ENCODE assay signal across 20 cellular contexts in genomic region chr7:27249724-27250636, GRCh38. TPM values are rescaled to one million over a fixed set of nuclear protein-coding genes. Genes with fewer than 3 reads are reported as not detected.
A peak's percentile ranks its signal among the peaks of the same experiment; 100 is the strongest.
DNase-seq lines count a peak whose midpoint lies in the region; ATAC-seq, FAIRE-seq and TF ChIP-seq lines count a peak whose summit lies in the region.
"Had no signal": no experiment of that assay in that cellular context is flagged by ENCODE, and none has a peak within 500 bp of the region (broad histone marks: within the 10 kb centered on the region; RNA-seq: fewer than 3 reads in every experiment).

No MANE protein-coding gene starts in this region.

- intact Hi-C loops in activated CD4-positive, alpha-beta T cell treated with anti-CD3 and anti-CD28 coated beads, Interleukin-2, amount 10 ng/mL, durations not matched to agents 24 days and 14 days (cut with micrococcal nuclease): no loop called here

- TF ChIP-seq EP300 in H1 (IDR thresholded peaks at IDR 0.05; ENCODE audit: borderline replicate concordance in 1 of 2, low read depth in 2 of 2, low read length in 2 of 2): no peak

- TF ChIP-seq CTCF in H1 (IDR thresholded peaks at IDR 0.05; ENCODE audit: control extremely low read depth in 1 of 3, insufficient read depth in 1 of 3, low read depth in 1 of 3, low read length in 3 of 3) (no peak), nephron progenitor cell (IDR thresholded peaks at IDR 0.05) (no peak), BE2C (IDR thresholded peaks at IDR 0.05; ENCODE audit: low read depth, low read length) (no peak)

- peaks cover 0 to 26% (median 13%) of the 10 kb centered on the region in 4 experiments; a peak in 6 of 7 replicates for H3K4me1 ChIP-seq in H1 (replicated peaks in 1 of 4; ENCODE audit: control insufficient read depth in 3 of 4, insufficient read depth in 4 of 4, low read length in 3 of 4)
- H3K4me1 ChIP-seq in BE2C: no peaks in the 10 kb centered on the region
- H3K4me1 ChIP-seq: BLaER1, SJCRH30 had no signal

- H2BK120ac ChIP-seq in H1 (replicated peaks; ENCODE audit: low read depth, low read length): no peak overlapping the region

- H3K79me2 ChIP-seq in H1 (ENCODE audit: control insufficient read depth in 1 of 2, insufficient read depth in 2 of 2, low read length in 2 of 2): no peaks in the 10 kb centered on the region

- no peaks in the 10 kb centered on the region for H3K79me1 ChIP-seq in H1 (ENCODE audit: low read depth, low read length)

- H3K27ac Mint-ChIP-seq in activated CD4-positive, alpha-beta T cell treated with anti-CD3 and anti-CD28 coated beads, Interleukin-2, amount 10 ng/mL, durations not matched to agents 24 days and 14 days: peak overlapping the region; percentile 30
- H3K27ac Mint-ChIP-seq in nephron progenitor cell: no peak overlapping the region
- peak overlapping the region; percentile 52 for H3K27ac Mint-ChIP-seq in stimulated activated naive B cell treated with anti-CD40 and anti-IgM and Interleukin-4, amounts not matched to agents 10 μg/mL and 1 μg/mL and 100 μg/mL, for 72 hours
- H3K27ac Mint-ChIP-seq: CD8-positive, alpha-beta T cell had no signal

- FAIRE-seq in H1 (lab: Jason Lieb, UNC): no peak

- H4K5ac ChIP-seq in H1 (ENCODE audit: insufficient read length, low read depth, low read length): no peak overlapping the region

- H3K27me3 ChIP-seq in H1 (replicated peaks in 1 of 4; ENCODE audit: control insufficient read depth in 3 of 4, extremely low read depth in 1 of 4, insufficient read depth in 3 of 4, low read length in 3 of 4) (peaks cover 98 to 100% (median 100%) of the 10 kb centered on the region in 4 experiments), BE2C (peaks cover 100% of the 10 kb centered on the region)
- H3K27me3 ChIP-seq: MG63 had no signal

- 23% methylated on average over 20 of the region's 20 CpGs; no CpG with 5 or more reads in 1 of the 2 experiments for WGBS in H1 (ENCODE audit: extremely low coverage in 1 of 2, insufficient coverage in 1 of 2, insufficient read length in 1 of 2, insufficient replicate concordance in 2 of 2, low coverage in 1 of 2, low lambda C conversion rate in 2 of 2, missing lambda C conversion rate in 1 of 2), 2 experiments

- no peak for TF ChIP-seq RAD21 in H1 (IDR thresholded peaks at IDR 0.05 in 1 of 2, conservative IDR thresholded peaks at IDR 0.05 in 1 of 2; ENCODE audit: low read depth in 2 of 2, low read length in 2 of 2)

- H3K4me1 Mint-ChIP-seq in activated CD4-positive, alpha-beta T cell treated with anti-CD3 and anti-CD28 coated beads, Interleukin-2, amount 10 ng/mL, durations not matched to agents 24 days and 14 days: peaks cover 3% of the 10 kb centered on the region
- peaks cover 53% of the 10 kb centered on the region for H3K4me1 Mint-ChIP-seq in nephron progenitor cell
- H3K4me1 Mint-ChIP-seq in stimulated activated naive B cell treated with anti-CD40 and anti-IgM and Interleukin-4, amounts not matched to agents 10 μg/mL and 1 μg/mL and 100 μg/mL, for 72 hours: peaks cover 27 to 36% of the 10 kb centered on the region in 2 donors

- DNase-seq in activated CD4-positive, alpha-beta T cell treated with anti-CD3 and anti-CD28 coated beads, Interleukin-2, amount 10 ng/mL, durations not matched to agents 24 days and 14 days: no peak
- DNase-seq in activated CD4-positive, alpha-beta T cell treated with anti-CD3 and anti-CD28 coated beads, Interleukin-2, amount 50 U/mL, for 1 hour: no peak
- DNase-seq in H1 (ENCODE audit: low read depth in 1 of 2, low spot score in 2 of 2): no peak
- DNase-seq in nephron progenitor cell: no peak
- DNase-seq in stimulated activated naive B cell treated with anti-CD40 and anti-IgM and Interleukin-4, amounts not matched to agents 10 μg/mL and 1 μg/mL and 100 μg/mL, for 72 hours: no peak
- DNase-seq in BE2C: no peak
- DNase-seq in G401 (ENCODE audit: low spot score): no peak
- DNase-seq: 8988T; CD8-positive, alpha-beta T cell; H7; Karpas-422; MG63; NCI-H1092 treated with DMSO at 0.1 percent for 48 hours; NCI-H1694 treated with DMSO at 0.1 percent for 48 hours; NCI-H526 treated with DMSO at 0.1 percent for 48 hours; SJCRH30 had no signal

- H3K27me3 Mint-ChIP-seq in activated CD4-positive, alpha-beta T cell treated with anti-CD3 and anti-CD28 coated beads, Interleukin-2, amount 10 ng/mL, durations not matched to agents 24 days and 14 days: peaks cover 86% of the 10 kb centered on the region
- H3K27me3 Mint-ChIP-seq in nephron progenitor cell (ENCODE audit: low read depth, poor library complexity): peaks cover 95% of the 10 kb centered on the region
- H3K27me3 Mint-ChIP-seq in stimulated activated naive B cell treated with anti-CD40 and anti-IgM and Interleukin-4, amounts not matched to agents 10 μg/mL and 1 μg/mL and 100 μg/mL, for 72 hours: peaks cover 81 to 93% of the 10 kb centered on the region in 2 donors

- in situ Hi-C loops in G401 (cut with HindIII; ENCODE audit: low sequenced_read_pairs): no loop called here

- H3K18ac ChIP-seq in H1 (ENCODE audit: extremely low read depth, low read length): no peak overlapping the region

- POLR2A ChIA-PET in H1 (lab: Charles Lee; ENCODE audit: partially characterized antibody): interaction anchor here (0.6 to 0.7 kb wide), 2 partner anchors 315 to 336 kb away, joined by 3 read pairs; no protein-coding TSS in a partner anchor

- no peak for TF ChIP-seq POLR2A in H1 (IDR thresholded peaks at IDR 0.05; ENCODE audit: control extremely low read depth in 1 of 2, low read depth in 2 of 2, low read length in 2 of 2)

- H2BK20ac ChIP-seq in H1 (ENCODE audit: low read length): no peak overlapping the region

- no peak overlapping the region for H3K14ac ChIP-seq in H1 (ENCODE audit: insufficient read length)

- ATAC-seq in stimulated activated naive B cell treated with anti-CD40 and anti-IgM and Interleukin-4, amounts not matched to agents 10 μg/mL and 1 μg/mL and 100 μg/mL, for 72 hours (replicated peaks): no peak
- ATAC-seq in GM18909 (IDR thresholded peaks at IDR 0.05; ENCODE audit: poor library complexity, unreplicated experiment): no peak
- ATAC-seq: CD8-positive, alpha-beta T cell had no signal

- H2BK5ac ChIP-seq in H1 (ENCODE audit: low read depth, low read length): no peak overlapping the region

- H4K8ac ChIP-seq in H1 (ENCODE audit: extremely low read depth, insufficient read depth, low read length): no peak overlapping the region

- no peak overlapping the region for H3K4me2 ChIP-seq in H1 (ENCODE audit: insufficient read depth in 1 of 2, low read depth in 2 of 2, low read length in 2 of 2)

- H3K9ac ChIP-seq in H1 (replicated peaks in 1 of 4; ENCODE audit: extremely low read depth in 1 of 4, low read depth in 3 of 4, low read length in 3 of 4): no peak overlapping the region
- H3K9ac ChIP-seq: BLaER1 had no signal

- H4K20me1 ChIP-seq in H1 (replicated peaks in 1 of 2; ENCODE audit: control insufficient read depth in 1 of 2, insufficient read depth in 2 of 2, low read length in 2 of 2): peaks cover 20 to 34% of the 10 kb centered on the region in 2 experiments
- H4K20me1 ChIP-seq: BLaER1 had no signal

- H3K23me2 ChIP-seq in H1 (ENCODE audit: low read depth, low read length): peaks cover 2% of the 10 kb centered on the region; the same call in 1 of the 2 replicates

- no peaks in the 10 kb centered on the region for H3K36me3 Mint-ChIP-seq in activated CD4-positive, alpha-beta T cell treated with anti-CD3 and anti-CD28 coated beads, Interleukin-2, amount 10 ng/mL, durations not matched to agents 24 days and 14 days (ENCODE audit: low read depth)
- no peaks in the 10 kb centered on the region for H3K36me3 Mint-ChIP-seq in nephron progenitor cell (ENCODE audit: low read depth)
- peaks cover 2 to 3% of the 10 kb centered on the region in 2 donors for H3K36me3 Mint-ChIP-seq in stimulated activated naive B cell treated with anti-CD40 and anti-IgM and Interleukin-4, amounts not matched to agents 10 μg/mL and 1 μg/mL and 100 μg/mL, for 72 hours
- H3K36me3 Mint-ChIP-seq: CD8-positive, alpha-beta T cell had no signal

- no peak overlapping the region for H2BK15ac ChIP-seq in H1 (ENCODE audit: low read length)

- no peak overlapping the region for H3K27ac ChIP-seq in H1 (ENCODE audit: low read depth, low read length)
- H3K27ac ChIP-seq: BLaER1, RWPE1, SJCRH30 had no signal

- no peak overlapping the region for H2AK5ac ChIP-seq in H1 (ENCODE audit: low read depth, low read length)

- H4K91ac ChIP-seq in H1 (replicated peaks; ENCODE audit: insufficient read length, low read length): no peak overlapping the region

- no peak overlapping the region for H3K4ac ChIP-seq in H1 (replicated peaks; ENCODE audit: insufficient read length, low read depth, low read length)

- H3K56ac ChIP-seq in H1 (replicated peaks; ENCODE audit: insufficient read length, low read depth, low read length): no peak overlapping the region

- no peak overlapping the region for H3K4me3 Mint-ChIP-seq in activated CD4-positive, alpha-beta T cell treated with anti-CD3 and anti-CD28 coated beads, Interleukin-2, amount 10 ng/mL, durations not matched to agents 24 days and 14 days
- peak overlapping the region; percentile 35 for H3K4me3 Mint-ChIP-seq in nephron progenitor cell
- H3K4me3 Mint-ChIP-seq in stimulated activated naive B cell treated with anti-CD40 and anti-IgM and Interleukin-4, amounts not matched to agents 10 μg/mL and 1 μg/mL and 100 μg/mL, for 72 hours: no peak overlapping the region
- H3K4me3 Mint-ChIP-seq: CD8-positive, alpha-beta T cell had no signal

- no peak overlapping the region for H2BK12ac ChIP-seq in H1 (ENCODE audit: low read depth, low read length)

- H3K4me3 ChIP-seq in H1 (ENCODE audit: extremely low read depth in 1 of 4, insufficient read depth in 2 of 4, low read depth in 3 of 4, low read length in 4 of 4) (no peak overlapping the region), BE2C (ENCODE audit: low read depth, low read length) (no peak overlapping the region)
- H3K4me3 ChIP-seq: BLaER1, MG63, SJCRH30 had no signal

- H2AFZ ChIP-seq in H1 (ENCODE audit: low read length): no peak overlapping the region

- peaks cover 0 to 20% (median 0%) of the 10 kb centered on the region in 4 experiments; a peak in 1 of 8 replicates for H3K36me3 ChIP-seq in H1 (ENCODE audit: control insufficient read depth in 2 of 4, insufficient read depth in 4 of 4, low read length in 3 of 4)
- no peaks in the 10 kb centered on the region for H3K36me3 ChIP-seq in BE2C
- H3K36me3 ChIP-seq: BLaER1, MG63, SJCRH30 had no signal

- H3K23ac ChIP-seq in H1 (ENCODE audit: insufficient read length): no peak overlapping the region

- H3K9me3 Mint-ChIP-seq in activated CD4-positive, alpha-beta T cell treated with anti-CD3 and anti-CD28 coated beads, Interleukin-2, amount 10 ng/mL, durations not matched to agents 24 days and 14 days: peaks cover 3% of the 10 kb centered on the region
- H3K9me3 Mint-ChIP-seq in nephron progenitor cell: no peaks in the 10 kb centered on the region
- H3K9me3 Mint-ChIP-seq in stimulated activated naive B cell treated with anti-CD40 and anti-IgM and Interleukin-4, amounts not matched to agents 10 μg/mL and 1 μg/mL and 100 μg/mL, for 72 hours: peaks cover 0 to 3% of the 10 kb centered on the region in 2 donors
- H3K9me3 Mint-ChIP-seq: CD8-positive, alpha-beta T cell had no signal

- H3K9me3 ChIP-seq in H1 (ENCODE audit: insufficient read depth in 2 of 2, low read depth in 1 of 2, low read length in 1 of 2) (no peaks in the 10 kb centered on the region), BE2C (no peaks in the 10 kb centered on the region; the same call in 1 of the 2 replicates)
- H3K9me3 ChIP-seq: MG63, SJCRH30 had no signal

- CTCF ChIA-PET in H1 (lab: Charles Lee; ENCODE audit: partially characterized antibody): interaction anchor here (0.6 to 1.7 kb wide), 12 partner anchors 8 to 1635 kb away, joined by 3 to 8 read pairs (median 4); no protein-coding TSS in a partner anchor

RNA-seq across cellular contexts. Expression of gene EVX1, which starts 7.4 kb away (rescaled TPM):
- not detected in 2 replicates for total RNA-seq in activated CD4-positive, alpha-beta T cell treated with anti-CD3 and anti-CD28 coated beads, Interleukin-2, amount 10 ng/mL, durations not matched to agents 24 days and 14 days
- not detected in 2 replicates for total RNA-seq in H1 (2021; fragmentation: NEBNext Ultra II Directional; extraction: Animal tissue kit (Norgen Biotek cat#: 25700))
- 0.02 TPM in 1 of 2 replicates, not detected in the other for polyA plus RNA-seq in H1 (2011; rRNA removed)
- polyA plus RNA-seq in H1 (2011; cell fraction: cytosol; rRNA removed): not detected
- polyA plus RNA-seq in H1 (2011; cell fraction: nucleus; rRNA removed): not detected
- polyA plus RNA-seq in H1 (2012, experiment 1 of 2): 0.13 TPM in 1 of 4 replicates, not detected in the others
- polyA plus RNA-seq in H1 (2012, experiment 2 of 2): 0.07 TPM
- not detected for polyA plus RNA-seq in H1 (2013, experiment 1 of 2)
- not detected for polyA plus RNA-seq in H1 (2013, experiment 2 of 2)
- not detected in 2 replicates for polyA minus RNA-seq in H1 (2011; rRNA and poly(A)+ RNA removed)
- not detected for polyA minus RNA-seq in H1 (2011; cell fraction: cytosol; rRNA and poly(A)+ RNA removed)
- not detected for polyA minus RNA-seq in H1 (2011; cell fraction: nucleus; rRNA and poly(A)+ RNA removed)
- polyA plus RNA-seq in BE2C (2012; ENCODE audit: insufficient read depth, insufficient read length, low read depth): not detected
- not detected in 2 replicates for total RNA-seq in G401 (2014; rRNA removed; shearing (Covaris generic))
- total RNA-seq: H7, OCI-LY7, SJCRH30 had no signal

RNA-seq across cellular contexts. Expression of gene HOXA13, which starts 50.1 kb away (rescaled TPM):
- not detected in 2 replicates for total RNA-seq in activated CD4-positive, alpha-beta T cell treated with anti-CD3 and anti-CD28 coated beads, Interleukin-2, amount 10 ng/mL, durations not matched to agents 24 days and 14 days
- not detected in 2 replicates for total RNA-seq in H1 (2021; fragmentation: NEBNext Ultra II Directional; extraction: Animal tissue kit (Norgen Biotek cat#: 25700))
- polyA plus RNA-seq in H1 (2011; rRNA removed): not detected in 2 replicates
- not detected for polyA plus RNA-seq in H1 (2011; cell fraction: cytosol; rRNA removed)
- not detected for polyA plus RNA-seq in H1 (2011; cell fraction: nucleus; rRNA removed)
- polyA plus RNA-seq in H1 (2012, experiment 1 of 2): 0.07 TPM in 1 of 4 replicates, not detected in the others
- not detected for polyA plus RNA-seq in H1 (2012, experiment 2 of 2)
- polyA plus RNA-seq in H1 (2013, experiment 1 of 2): not detected
- not detected for polyA plus RNA-seq in H1 (2013, experiment 2 of 2)
- polyA minus RNA-seq in H1 (2011; rRNA and poly(A)+ RNA removed): not detected in 2 replicates
- not detected for polyA minus RNA-seq in H1 (2011; cell fraction: cytosol; rRNA and poly(A)+ RNA removed)
- not detected for polyA minus RNA-seq in H1 (2011; cell fraction: nucleus; rRNA and poly(A)+ RNA removed)
- polyA plus RNA-seq in BE2C (2012; ENCODE audit: insufficient read depth, insufficient read length, low read depth): not detected
- total RNA-seq in G401 (2014; rRNA removed; shearing (Covaris generic)): 0.37 TPM in 1 of 2 replicates, not detected in the other
- total RNA-seq: CD8-positive, alpha-beta T cell; H7 had no signal
